In genomic region chr20:9978395-9979004, GRCh38 we compare ENCODE assay signal across 9 cellular contexts. TPM values are rescaled to one million over a fixed set of nuclear protein-coding genes. Genes with fewer than 3 reads are reported as not detected.
DNase-seq lines count a peak whose midpoint lies in the region; ATAC-seq and TF ChIP-seq lines count a peak whose summit lies in the region.
"Had no signal": no experiment of that assay in that cellular context is flagged by ENCODE, and none has a peak within 500 bp of the region (broad histone marks: within the 10 kb centered on the region; RNA-seq: fewer than 3 reads in every experiment).

No MANE protein-coding gene starts in this region.

- H3K4me3 ChIP-seq in CD4-positive, alpha-beta memory T cell (ENCODE audit: low read length in 2 of 2): no peak overlapping the region
- H3K4me3 ChIP-seq in suprapubic skin: no peak overlapping the region

- in situ Hi-C loops in SK-MEL-5 (cut with HindIII; ENCODE audit: low pct_unique_long_range_greater_than_20kb, low sequenced_read_pairs): no loop called here

- no peaks in the 10 kb centered on the region for H3K4me1 ChIP-seq in CD4-positive, alpha-beta memory T cell (ENCODE audit: insufficient read depth, low read length)
- peaks cover 4% of the 10 kb centered on the region for H3K4me1 ChIP-seq in suprapubic skin

- no peaks in the 10 kb centered on the region for H3K36me3 Mint-ChIP-seq in CD4-positive, alpha-beta memory T cell
- H3K36me3 Mint-ChIP-seq in chondrocyte (ENCODE audit: low read depth): no peaks in the 10 kb centered on the region
- H3K36me3 Mint-ChIP-seq: activated naive CD4-positive, alpha-beta T cell treated with anti-CD3 and anti-CD28 coated beads, Interleukin-2, amount 50 U/mL, for 24 hours had no signal

- DNase-seq in CD4-positive, alpha-beta memory T cell: peak; percentile 56 to 66 (median 61)
- DNase-seq in NCI-H128 (lab: John Stamatoyannopoulos, UW; ENCODE audit: unreplicated experiment): peak; percentile 76
- peak; percentile 90 for DNase-seq in SK-MEL-5 (ENCODE audit: low read depth, low spot score)
- no peak for DNase-seq in chondrocyte (ENCODE audit: low spot score)
- no peak for DNase-seq in left colon
- no peak for DNase-seq in suprapubic skin (ENCODE audit: low spot score in 2 of 2)

- TF ChIP-seq EP300 in suprapubic skin (IDR thresholded peaks at IDR 0.05): no peak

- H3K4me1 Mint-ChIP-seq in CD4-positive, alpha-beta memory T cell: peaks cover 0 to 1% (median 0%) of the 10 kb centered on the region in 4 donors
- peaks cover 3% of the 10 kb centered on the region for H3K4me1 Mint-ChIP-seq in chondrocyte (ENCODE audit: low read depth)
- H3K4me1 Mint-ChIP-seq: activated naive CD4-positive, alpha-beta T cell treated with anti-CD3 and anti-CD28 coated beads, Interleukin-2, amount 50 U/mL, for 24 hours had no signal

- no peak overlapping the region for H3K27ac ChIP-seq in CD4-positive, alpha-beta memory T cell (ENCODE audit: low read depth, low read length)
- no peak overlapping the region for H3K27ac ChIP-seq in suprapubic skin

- POLR2A ChIA-PET in CD4-positive, alpha-beta memory T cell (lab: Charles Lee; ENCODE audit: partially characterized antibody): interaction anchor here (1.5 kb wide), 1 partner anchor 448 kb away, joined by 3 read pairs; no protein-coding TSS in a partner anchor

- intact Hi-C loops in CD4-positive, alpha-beta memory T cell (cut with micrococcal nuclease): loop anchor here (1.0 to 2.0 kb wide), 4 partner anchors 112 to 558 kb away; no protein-coding TSS in a partner anchor
- intact Hi-C loops in left colon (cut with DNase I, micrococcal nuclease): loop anchor here (5.0 to 10.0 kb wide), 2 partner anchors 116 to 449 kb away; no protein-coding TSS in a partner anchor

- TF ChIP-seq POLR2A in suprapubic skin (IDR thresholded peaks at IDR 0.05): no peak

- no peaks in the 10 kb centered on the region for H3K36me3 ChIP-seq in CD4-positive, alpha-beta memory T cell (ENCODE audit: insufficient read depth, low read length)
- H3K36me3 ChIP-seq in suprapubic skin: no peaks in the 10 kb centered on the region

- no peak overlapping the region for H3K27ac Mint-ChIP-seq in CD4-positive, alpha-beta memory T cell
- H3K27ac Mint-ChIP-seq in chondrocyte (ENCODE audit: unreplicated experiment): peak overlapping the region; percentile 53
- H3K27ac Mint-ChIP-seq: activated naive CD4-positive, alpha-beta T cell treated with anti-CD3 and anti-CD28 coated beads, Interleukin-2, amount 50 U/mL, for 24 hours had no signal

- H3K27me3 ChIP-seq in CD4-positive, alpha-beta memory T cell (ENCODE audit: insufficient read depth, low read length): no peaks in the 10 kb centered on the region
- H3K27me3 ChIP-seq in suprapubic skin: no peaks in the 10 kb centered on the region

- H3K9me3 Mint-ChIP-seq in CD4-positive, alpha-beta memory T cell: no peaks in the 10 kb centered on the region
- no peaks in the 10 kb centered on the region for H3K9me3 Mint-ChIP-seq in chondrocyte (ENCODE audit: low read depth)
- H3K9me3 Mint-ChIP-seq: activated naive CD4-positive, alpha-beta T cell treated with anti-CD3 and anti-CD28 coated beads, Interleukin-2, amount 50 U/mL, for 24 hours had no signal

- WGBS in suprapubic skin: 25% methylated on average over 6 of the region's 6 CpGs

- H3K4me3 Mint-ChIP-seq in CD4-positive, alpha-beta memory T cell: no peak overlapping the region
- H3K4me3 Mint-ChIP-seq in chondrocyte (ENCODE audit: unreplicated experiment): no peak overlapping the region
- H3K4me3 Mint-ChIP-seq: activated naive CD4-positive, alpha-beta T cell treated with anti-CD3 and anti-CD28 coated beads, Interleukin-2, amount 50 U/mL, for 24 hours had no signal

- TF ChIP-seq CTCF in chondrocyte (IDR thresholded peaks at IDR 0.05) (peak; percentile 95), suprapubic skin (IDR thresholded peaks at IDR 0.05) (peak; percentile 37 to 46)

- no peaks in the 10 kb centered on the region for H3K9me3 ChIP-seq in CD4-positive, alpha-beta memory T cell (ENCODE audit: control insufficient read depth in 1 of 2, low read length in 2 of 2)
- H3K9me3 ChIP-seq in suprapubic skin: no peaks in the 10 kb centered on the region

- peak; percentile 96 for ATAC-seq in GM18519 (IDR thresholded peaks at IDR 0.05; ENCODE audit: low FRiP score, unreplicated experiment)
- peak; percentile 97 for ATAC-seq in HG02938 (IDR thresholded peaks at IDR 0.05; ENCODE audit: unreplicated experiment)
- ATAC-seq in left colon: peak; percentile 77

- H3K27me3 Mint-ChIP-seq in CD4-positive, alpha-beta memory T cell: peaks cover 2 to 4% of the 10 kb centered on the region in 2 donors
- peaks cover 15% of the 10 kb centered on the region for H3K27me3 Mint-ChIP-seq in chondrocyte (ENCODE audit: low read depth)

- CTCF ChIA-PET in CD4-positive, alpha-beta memory T cell (lab: Charles Lee; ENCODE audit: partially characterized antibody): interaction anchor here (0.5 to 9.5 kb wide), 37 partner anchors 9 to 1768 kb away, joined by 3 to 180 read pairs (median 4); partner anchors contain the start of genes ANKEF1, MKKS and SLX4IP

RNA-seq across cellular contexts. Expression of gene ANKEF1, which starts 56.3 kb away (rescaled TPM):
- 1 to 10 TPM; 5.0 to 5.1 TPM for total RNA-seq in CD4-positive, alpha-beta memory T cell
- polyA plus RNA-seq in CD4-positive, alpha-beta memory T cell: 1 to 10 TPM; 5.2 to 7.8 TPM
- total RNA-seq in SK-MEL-5 (2014; rRNA removed; shearing (Covaris generic)): 1.4 and 2.8 TPM in 2 replicates
- polyA plus RNA-seq in SK-MEL-5 (2015; cell fraction: cytosol; rRNA removed): 1.5 and 1.8 TPM in 2 replicates
- 0.26 and 0.86 TPM in 2 replicates for polyA plus RNA-seq in SK-MEL-5 (2015; cell fraction: nucleus; rRNA removed)
- total RNA-seq in chondrocyte (0.46 to 0.90 TPM (median 0.77 TPM) in 3 replicates), left colon (1 to 10 TPM; 6.3 to 7.3 TPM), suprapubic skin (10 to 100 TPM in 1 of 4 donors, 1 to 10 TPM in 3; 3.7 to 11.0 (median 4.6) TPM)

Comparison
In these comparisons a context has a peak if more than half of its experiments do, and no peak if none do; other contexts are left out.
1. DNase-seq: peak in CD4-positive, alpha-beta memory T cell (5 of 5), NCI-H128 (single experiment) and SK-MEL-5 (single experiment); none in chondrocyte (single experiment), left colon (0 of 2) and suprapubic skin (0 of 2).
2. Peak in every context shown above with its lines, with median percentiles within 50 percentile points of each other: ATAC-seq.